16 cellular contexts compared by ENCODE assay signal in the genomic region with DNA sequence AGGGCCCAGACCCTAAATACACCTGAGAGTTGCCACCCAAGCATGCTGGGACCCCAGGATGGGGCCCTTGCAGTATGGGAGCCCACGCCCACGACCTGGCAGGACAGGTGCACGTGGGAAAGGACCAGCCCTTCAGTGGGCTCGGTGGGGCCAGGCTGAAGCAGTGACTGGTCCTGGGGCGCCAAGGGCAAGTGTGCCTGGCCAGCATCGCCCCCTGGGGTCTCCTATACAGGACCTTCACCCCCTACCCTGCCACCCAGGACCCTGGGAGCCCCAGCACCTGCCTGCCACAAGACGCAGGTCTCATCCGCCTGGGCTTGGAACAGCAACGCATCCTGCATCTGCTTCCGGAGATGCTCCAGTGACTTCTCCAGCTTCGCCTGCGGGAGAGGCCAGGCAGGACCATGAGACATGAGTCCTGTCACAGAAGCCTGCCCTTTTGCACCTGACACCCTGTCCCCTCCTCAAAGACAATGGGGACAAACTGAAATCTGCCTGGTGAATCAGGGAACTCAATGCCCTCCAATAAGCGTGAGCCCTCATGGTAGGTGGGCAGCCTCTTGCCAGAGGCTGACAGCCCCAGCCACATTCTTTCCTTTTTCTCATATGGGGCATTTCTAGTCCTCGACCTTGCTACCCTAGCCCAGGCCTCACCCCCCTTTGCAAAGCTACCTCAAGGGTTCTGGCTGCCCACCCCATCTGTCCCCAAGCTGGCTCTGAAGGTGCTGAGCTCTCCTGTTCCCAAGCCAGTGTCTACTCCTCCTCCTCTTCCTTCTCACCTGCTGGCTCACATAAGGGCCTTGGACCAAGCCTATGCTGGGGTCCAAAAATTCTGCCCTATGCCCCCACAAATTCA. TPM values are rescaled to one million over a fixed set of nuclear protein-coding genes. Genes with fewer than 3 reads are reported as not detected.
DNase-seq lines count a peak whose midpoint lies in the region; ATAC-seq, FAIRE-seq and TF ChIP-seq lines count a peak whose summit lies in the region.
"Had no signal": no experiment of that assay in that cellular context is flagged by ENCODE, and none has a peak within 500 bp of the region (broad histone marks: within the 10 kb centered on the region; RNA-seq: fewer than 3 reads in every experiment).

No MANE protein-coding gene starts in this region.

- no peaks in the 10 kb centered on the region for H3K9me3 Mint-ChIP-seq in MCF 10A (ENCODE audit: unreplicated experiment)
- H3K9me3 Mint-ChIP-seq in activated naive CD8-positive, alpha-beta T cell treated with anti-CD3 and anti-CD28 coated beads for 36 hours, result no peaks in the 10 kb centered on the region
- H3K9me3 Mint-ChIP-seq: activated B cell treated with CpG ODN at 0.5 μM for 24 hours had no signal

- BruUV-seq in MCF 10A (replicated peaks; lab: Mats Ljungman, UMichigan), result no TSS peak
- no TSS peak for BruUV-seq in mammary epithelial cell (replicated peaks; lab: Mats Ljungman, UMichigan)

- H3K27ac Mint-ChIP-seq in MCF 10A (ENCODE audit: low read depth, unreplicated experiment), result peak overlapping the region; percentile 57
- peak overlapping the region; percentile 29 for H3K27ac Mint-ChIP-seq in activated naive CD8-positive, alpha-beta T cell treated with anti-CD3 and anti-CD28 coated beads for 36 hours
- H3K27ac Mint-ChIP-seq: activated B cell treated with CpG ODN at 0.5 μM for 24 hours had no signal

- peaks cover 5% of the 10 kb centered on the region for H4K20me1 ChIP-seq in mammary epithelial cell (ENCODE audit: insufficient read depth, low read length)

- no peaks in the 10 kb centered on the region for H3K27me3 ChIP-seq in mammary epithelial cell (ENCODE audit: insufficient read depth, low read length)
- H3K27me3 ChIP-seq: gastroesophageal sphincter, MG63 had no signal

- H3K4me1 ChIP-seq in mammary epithelial cell (ENCODE audit: insufficient read depth, low read length) (peaks cover 24% of the 10 kb centered on the region), kidney (ENCODE audit: control insufficient read depth in 1 of 2, insufficient read depth in 1 of 2, low read depth in 1 of 2, low read length in 2 of 2) (peaks cover 10 to 22% of the 10 kb centered on the region in 2 donors)

- dilution Hi-C loops in mammary epithelial cell (cut with HindIII; ENCODE audit: low sequenced_read_pairs), result no loop called here

- intact Hi-C loops in MCF 10A (cut with micrococcal nuclease), result no loop called here
- intact Hi-C loops in mammary epithelial cell (cut with micrococcal nuclease), result no loop called here
- intact Hi-C loops in kidney (cut with DNase I), result no loop called here

- ATAC-seq in HG02623 (IDR thresholded peaks at IDR 0.05; ENCODE audit: unreplicated experiment) (no peak), GM21390 (IDR thresholded peaks at IDR 0.05; ENCODE audit: unreplicated experiment) (no peak)
- ATAC-seq: gastroesophageal sphincter had no signal

- WGBS in mammary epithelial cell (ENCODE audit: low coverage, missing lambda C conversion rate), result 98% methylated on average over 12 of the region's 14 CpGs

- no peak for FAIRE-seq in kidney (lab: Jason Lieb, UNC)
- FAIRE-seq: endothelial cell of umbilical vein had no signal

- H2AFZ ChIP-seq in mammary epithelial cell (ENCODE audit: low read depth, low read length), result no peak overlapping the region

- H3K4me1 Mint-ChIP-seq in MCF 10A (ENCODE audit: insufficient read depth, unreplicated experiment), result peaks cover 34% of the 10 kb centered on the region
- peaks cover 35% of the 10 kb centered on the region for H3K4me1 Mint-ChIP-seq in activated naive CD8-positive, alpha-beta T cell treated with anti-CD3 and anti-CD28 coated beads for 36 hours

- in situ Hi-C loops in mammary epithelial cell (cut with MboI; ENCODE audit: low sequenced_read_pairs in 2 of 2), result loop anchor here in 1 of 2 donors (10.0 kb wide), 1 partner anchor 53 kb away; a partner anchor contains a TSS

- no peak for TF ChIP-seq CTCF in MCF 10A (IDR thresholded peaks at IDR 0.05; ENCODE audit: unreplicated experiment)
- TF ChIP-seq CTCF in mammary epithelial cell (conservative IDR thresholded peaks at IDR 0.05 in 1 of 2, IDR thresholded peaks at IDR 0.05 in 1 of 2; ENCODE audit: extremely low read depth in 1 of 2, insufficient read depth in 1 of 2, low read depth in 1 of 2, low read length in 2 of 2), result no peak
- TF ChIP-seq CTCF in kidney (IDR thresholded peaks at IDR 0.05; ENCODE audit: borderline replicate concordance, extremely low read depth, insufficient read depth), result no peak

- no peaks in the 10 kb centered on the region for H3K9me3 ChIP-seq in mammary epithelial cell (replicated peaks; ENCODE audit: insufficient read depth, low read length)
- no peaks in the 10 kb centered on the region for H3K9me3 ChIP-seq in kidney (ENCODE audit: control insufficient read depth in 1 of 2, low read length in 2 of 2)
- H3K9me3 ChIP-seq: gastroesophageal sphincter, MG63 had no signal

- CTCF ChIA-PET in MCF 10A (lab: Yijun Ruan, JAX), result interaction anchor here (0.6 to 1.3 kb wide), 4 partner anchors 42 to 398 kb away, joined by 3 to 5 read pairs (median 4); no protein-coding TSS in a partner anchor
- CTCF ChIA-PET in mammary epithelial cell (lab: Charles Lee; ENCODE audit: low non-redundant PET), result no interaction called here

- no peak overlapping the region for H3K9ac ChIP-seq in mammary epithelial cell (ENCODE audit: insufficient read depth, low read length)
- H3K9ac ChIP-seq in kidney (ENCODE audit: low read length in 2 of 2), result no peak overlapping the region

- H3K36me3 ChIP-seq in mammary epithelial cell (ENCODE audit: insufficient read depth, low read length) (peaks cover 13% of the 10 kb centered on the region), kidney (ENCODE audit: control insufficient read depth in 1 of 2, insufficient read depth in 2 of 2, low read length in 2 of 2) (peaks cover 3 to 11% of the 10 kb centered on the region in 2 donors)

- peaks cover 55% of the 10 kb centered on the region for H3K36me3 Mint-ChIP-seq in MCF 10A (ENCODE audit: insufficient read depth, unreplicated experiment)
- peaks cover 32% of the 10 kb centered on the region for H3K36me3 Mint-ChIP-seq in activated naive CD8-positive, alpha-beta T cell treated with anti-CD3 and anti-CD28 coated beads for 36 hours

- no peak for DNase-seq in MCF 10A (ENCODE audit: unreplicated experiment)
- no peak for DNase-seq in mammary epithelial cell
- DNase-seq in activated naive CD8-positive, alpha-beta T cell treated with anti-CD3 and anti-CD28 coated beads for 36 hours, result no peak
- peak; percentile 54 for DNase-seq in kidney
- DNase-seq in ureter (ENCODE audit: low spot score), result peak; percentile 35
- no peak for DNase-seq in NCI-H1417 treated with DMSO at 0.1 percent for 48 hours (lab: John Stamatoyannopoulos, UW)
- DNase-seq: activated B cell treated with CpG ODN at 0.5 μM for 24 hours; MG63; NCI-H1694 treated with DMSO at 0.1 percent for 48 hours; stimulated activated CD4-positive, alpha-beta T cell treated with anti-CD3 and anti-CD28 coated beads, Interleukin-15, amount 100 ng/mL, for 24 hours; T-helper 1 cell had no signal

- no peak overlapping the region for H3K4me3 Mint-ChIP-seq in MCF 10A (ENCODE audit: unreplicated experiment)
- no peak overlapping the region for H3K4me3 Mint-ChIP-seq in activated naive CD8-positive, alpha-beta T cell treated with anti-CD3 and anti-CD28 coated beads for 36 hours
- H3K4me3 Mint-ChIP-seq: activated B cell treated with CpG ODN at 0.5 μM for 24 hours had no signal

- no peak overlapping the region for H3K4me3 ChIP-seq in mammary epithelial cell (replicated peaks in 1 of 3; ENCODE audit: insufficient read depth in 1 of 3, low read depth in 2 of 3, low read length in 3 of 3)
- H3K4me3 ChIP-seq in kidney (ENCODE audit: low read length in 2 of 2), result no peak overlapping the region
- H3K4me3 ChIP-seq: gastroesophageal sphincter, MG63 had no signal

- peaks cover 91% of the 10 kb centered on the region for H3K79me2 ChIP-seq in mammary epithelial cell (ENCODE audit: insufficient read depth, low read length)

- POLR2A ChIA-PET in MCF 10A (lab: Yijun Ruan, JAX), result interaction anchor here (0.9 kb wide), 1 partner anchor 27 kb away, joined by 3 read pairs; no protein-coding TSS in a partner anchor

- H3K27ac ChIP-seq in mammary epithelial cell (ENCODE audit: insufficient read depth, low read depth, low read length) (no peak overlapping the region), kidney (ENCODE audit: low read depth in 2 of 2, low read length in 2 of 2) (no peak overlapping the region)
- H3K27ac ChIP-seq: gastroesophageal sphincter had no signal

- H3K4me2 ChIP-seq in mammary epithelial cell (ENCODE audit: insufficient read depth, low read depth, low read length), result no peak overlapping the region

- H3K27me3 Mint-ChIP-seq in MCF 10A (ENCODE audit: insufficient read depth, unreplicated experiment), result no peaks in the 10 kb centered on the region
- H3K27me3 Mint-ChIP-seq in activated naive CD8-positive, alpha-beta T cell treated with anti-CD3 and anti-CD28 coated beads for 36 hours, result no peaks in the 10 kb centered on the region
- H3K27me3 Mint-ChIP-seq: activated B cell treated with CpG ODN at 0.5 μM for 24 hours had no signal

RNA-seq across cellular contexts. Expression of gene TRIM11, which starts 4.6 kb away (rescaled TPM):
- total RNA-seq in MCF 10A (2022), result 56.5 and 60.3 TPM in 2 replicates
- total RNA-seq in mammary epithelial cell, result 10 to 100 TPM; 29.8 to 39.6 TPM
- polyA plus RNA-seq in mammary epithelial cell, result 17.3 TPM
- 34.0 TPM for polyA minus RNA-seq in mammary epithelial cell
- total RNA-seq in activated naive CD8-positive, alpha-beta T cell treated with anti-CD3 and anti-CD28 coated beads for 36 hours, result 10 to 100 TPM; 32.7 to 36.1 TPM
- 24.2 TPM for total RNA-seq in kidney
- polyA plus RNA-seq in kidney (ENCODE audit: insufficient read depth, low read depth, low replicate concordance), result 10.9 TPM
- 40.1 TPM for total RNA-seq in ureter

RNA-seq across cellular contexts. Expression of gene TRIM17, which starts 14.7 kb away (rescaled TPM):
- total RNA-seq in MCF 10A (2022) (not detected in 2 replicates), mammary epithelial cell (1 to 10 TPM; 1.9 to 6.7 TPM), kidney (6.5 TPM), ureter (22.6 TPM)
- polyA plus RNA-seq in mammary epithelial cell (0.27 TPM), kidney (ENCODE audit: insufficient read depth, low read depth, low replicate concordance) (1.3 TPM)
- not detected for polyA minus RNA-seq in mammary epithelial cell
- total RNA-seq in activated naive CD8-positive, alpha-beta T cell treated with anti-CD3 and anti-CD28 coated beads for 36 hours, result 1 to 10 TPM; 1.3 to 1.9 TPM
- total RNA-seq: activated B cell treated with CpG ODN at 0.5 μM for 24 hours, endothelial cell of umbilical vein, gastroesophageal sphincter, NCI-H460 had no signal
- polyA plus RNA-seq: endothelial cell of umbilical vein had no signal

Comparison
In these comparisons a context has a peak if more than half of its experiments do, and no peak if none do; other contexts are left out.
1. DNase-seq: peak in kidney (single experiment) and ureter (single experiment); none in MCF 10A (single experiment), mammary epithelial cell (single experiment), activated naive CD8-positive, alpha-beta T cell treated with anti-CD3 and anti-CD28 coated beads for 36 hours (single experiment) and NCI-H1417 treated with DMSO at 0.1 percent for 48 hours (single experiment).